Comparison of ENCODE assay signal across 9 cellular contexts in genomic region chr17:38883592-38884526, GRCh38. TPM values are rescaled to one million over a fixed set of nuclear protein-coding genes. Genes with fewer than 3 reads are reported as not detected.
DNase-seq lines count a peak whose midpoint lies in the region; ATAC-seq, FAIRE-seq and TF ChIP-seq lines count a peak whose summit lies in the region.
"Had no signal": no experiment of that assay in that cellular context is flagged by ENCODE, and none has a peak within 500 bp of the region (broad histone marks: within the 10 kb centered on the region; RNA-seq: fewer than 3 reads in every experiment).

No MANE protein-coding gene starts in this region.

- ATAC-seq in HG02981 (IDR thresholded peaks at IDR 0.05; ENCODE audit: unreplicated experiment) (no peak), HG03521 (IDR thresholded peaks at IDR 0.05; ENCODE audit: unreplicated experiment) (no peak)

- H3K9me3 ChIP-seq in esophagus squamous epithelium (no peaks in the 10 kb centered on the region), osteoblast (ENCODE audit: low read depth, low read length) (no peaks in the 10 kb centered on the region)

- H3K27ac ChIP-seq in esophagus squamous epithelium: peak overlapping the region; percentile 3 to 70 (median 64)
- H3K27ac ChIP-seq in osteoblast (ENCODE audit: low read depth, low read length): no peak overlapping the region

- intact Hi-C loops in esophagus squamous epithelium (cut with DNase I): no loop called here

- no peak overlapping the region for H2AFZ ChIP-seq in osteoblast (ENCODE audit: low read length)

- H3K4me1 Mint-ChIP-seq in T-helper 1 cell treated with Interleukin-12 subunit alpha and Interleukin-12 subunit beta and Interleukin-4 antibody, amounts not matched to agents 30 μg/mL and 1 μg/mL, for 36 hours (ENCODE audit: low read depth): peaks cover 71% of the 10 kb centered on the region

- peaks cover 89% of the 10 kb centered on the region for H4K20me1 ChIP-seq in osteoblast (ENCODE audit: insufficient read depth, low read length)

- TF ChIP-seq CTCF in esophagus squamous epithelium (IDR thresholded peaks at IDR 0.05) (peak in 1 of 6 experiments; percentile 5), osteoblast (IDR thresholded peaks at IDR 0.05; ENCODE audit: extremely low read depth, low read depth, low read length) (peak; percentile 31)

- FAIRE-seq in G401.6 (lab: Jason Lieb, UNC): peak; percentile 75

- H3K4me2 ChIP-seq in osteoblast (ENCODE audit: insufficient read depth, low read length): peak overlapping the region; percentile 48

- 53 to 64% methylated on average over 17 to 19 of the region's 19 CpGs for WGBS in esophagus squamous epithelium, 2 donors

- peaks cover 60% of the 10 kb centered on the region for H3K36me3 Mint-ChIP-seq in T-helper 1 cell treated with Interleukin-12 subunit alpha and Interleukin-12 subunit beta and Interleukin-4 antibody, amounts not matched to agents 30 μg/mL and 1 μg/mL, for 36 hours (ENCODE audit: low read depth)

- H3K4me3 ChIP-seq in esophagus squamous epithelium (no peak overlapping the region), osteoblast (ENCODE audit: insufficient read depth, low read length) (no peak overlapping the region)

- H3K27ac Mint-ChIP-seq in T-helper 1 cell treated with Interleukin-12 subunit alpha and Interleukin-12 subunit beta and Interleukin-4 antibody, amounts not matched to agents 30 μg/mL and 1 μg/mL, for 36 hours: peak overlapping the region; percentile 88

- H3K79me2 ChIP-seq in osteoblast (ENCODE audit: insufficient read depth, low read length): peaks cover 89% of the 10 kb centered on the region

- H3K36me3 ChIP-seq in esophagus squamous epithelium (peaks cover 7 to 97% (median 7%) of the 10 kb centered on the region in 3 donors), osteoblast (ENCODE audit: insufficient read depth, low read length) (peaks cover 68% of the 10 kb centered on the region)

- H3K27me3 ChIP-seq in esophagus squamous epithelium (no peaks in the 10 kb centered on the region), osteoblast (ENCODE audit: insufficient read depth, low read length) (no peaks in the 10 kb centered on the region)

- TF ChIP-seq POLR2A in esophagus squamous epithelium (IDR thresholded peaks at IDR 0.05): no peak

- H3K27me3 Mint-ChIP-seq in T-helper 1 cell treated with Interleukin-12 subunit alpha and Interleukin-12 subunit beta and Interleukin-4 antibody, amounts not matched to agents 30 μg/mL and 1 μg/mL, for 36 hours (ENCODE audit: low read depth): no peaks in the 10 kb centered on the region

- DNase-seq in esophagus squamous epithelium (lab: John Stamatoyannopoulos, UW): no peak
- DNase-seq in osteoblast (ENCODE audit: insufficient read length, low spot score, missing footprints): peak; percentile 72
- DNase-seq in NCI-H524 treated with DMSO at 0.1 percent for 48 hours (lab: John Stamatoyannopoulos, UW): no peak
- DNase-seq in NCI-H1105 treated with DMSO at 0.1 percent for 48 hours (lab: John Stamatoyannopoulos, UW): no peak
- DNase-seq: NCI-H1417 treated with DMSO at 0.1 percent for 48 hours had no signal

- peak overlapping the region; percentile 80 for H3K4me3 Mint-ChIP-seq in T-helper 1 cell treated with Interleukin-12 subunit alpha and Interleukin-12 subunit beta and Interleukin-4 antibody, amounts not matched to agents 30 μg/mL and 1 μg/mL, for 36 hours

- H3K9me3 Mint-ChIP-seq in T-helper 1 cell treated with Interleukin-12 subunit alpha and Interleukin-12 subunit beta and Interleukin-4 antibody, amounts not matched to agents 30 μg/mL and 1 μg/mL, for 36 hours: no peaks in the 10 kb centered on the region

- H3K4me1 ChIP-seq in esophagus squamous epithelium: peaks cover 60 to 92% (median 70%) of the 10 kb centered on the region in 3 donors
- peaks cover 50% of the 10 kb centered on the region for H3K4me1 ChIP-seq in osteoblast (ENCODE audit: insufficient read depth, low read length)

RNA-seq across cellular contexts. Expression of gene LASP1, which starts 14.0 kb away (rescaled TPM):
- total RNA-seq in esophagus squamous epithelium (10 to 100 TPM; 44.3 to 66.0 (median 51.9) TPM), osteoblast (215 and 228 TPM in 2 replicates)

RNA-seq across cellular contexts. Expression of gene RPL23, which starts 30.3 kb away (rescaled TPM):
- total RNA-seq in esophagus squamous epithelium: 1,000 to 10,000 TPM in 3 of 4 donors, 100 to 1,000 TPM in 1; 998 to 2,109 (median 1,205) TPM
- total RNA-seq in osteoblast: 821 and 1,095 TPM in 2 replicates

RNA-seq across cellular contexts. Expression of gene CWC25, which starts 58.7 kb away (rescaled TPM):
- total RNA-seq in esophagus squamous epithelium (10 to 100 TPM in 3 of 4 donors, 1 to 10 TPM in 1; 9.4 to 25.9 (median 16.8) TPM), osteoblast (10.3 and 10.9 TPM in 2 replicates)
